In genomic region chr20:49325981-49326380, GRCh38 we compare ENCODE assay signal across 26 cellular contexts. TPM values are rescaled to one million over a fixed set of nuclear protein-coding genes. Genes with fewer than 3 reads are reported as not detected.
DNase-seq lines count a peak whose midpoint lies in the region; ATAC-seq and TF ChIP-seq lines count a peak whose summit lies in the region.
"Had no signal": no experiment of that assay in that cellular context is flagged by ENCODE, and none has a peak within 500 bp of the region (broad histone marks: within the 10 kb centered on the region; RNA-seq: fewer than 3 reads in every experiment).

No MANE protein-coding gene starts in this region.

- peak; percentile 86 for DNase-seq in GM23248
- peak; percentile 1 for DNase-seq in brain microvascular endothelial cell
- DNase-seq in fibroblast of mammary gland (ENCODE audit: low read depth), result peak; percentile 27
- DNase-seq in NCI-H226, result no peak
- no peak for DNase-seq in dermis blood vessel endothelial cell
- DNase-seq: 8988T; activated naive CD4-positive, alpha-beta T cell treated with anti-CD3 and anti-CD28 coated beads, Interleukin-2, amount 10 ng/mL, durations not matched to agents 7 days and 5 days; activated T-cell treated with anti-CD3 and anti-CD28 coated beads, Interleukin-2, amount 50 U/mL, for 72 hours; DMS 273 treated with DMSO at 0.1 percent for 48 hours; MM.1S; NCI-H1436 treated with DMSO at 0.1 percent for 48 hours; NCI-H2171; NCI-H526 treated with DMSO at 0.1 percent for 48 hours; nephron progenitor cell; Right ventricle myocardium superior; stimulated activated CD4-positive, alpha-beta T cell treated with anti-CD3 and anti-CD28 coated beads, Interleukin-1b, Interleukin-23, amount 100 ng/mL, for 48 hours had no signal

- H2AFZ ChIP-seq in ACC112 (ENCODE audit: low read length, unreplicated experiment) (no peak overlapping the region), GM23248 (no peak overlapping the region)

- H4K20me1 ChIP-seq in GM23248 (ENCODE audit: insufficient read depth), result no peaks in the 10 kb centered on the region

- peaks cover 20% of the 10 kb centered on the region for H3F3A ChIP-seq in GM23248 (ENCODE audit: insufficient read depth)

- H3K4me3 ChIP-seq in ACC112 (ENCODE audit: low read depth, low read length) (0 out of 2 replicates have a peak overlapping the region, but pooled peaks have one; percentile 8), GM23248 (peak overlapping the region; percentile 30; the same call in 1 of the 2 replicates), brain microvascular endothelial cell (ENCODE audit: low read depth, low read length) (no peak overlapping the region), fibroblast of mammary gland (ENCODE audit: control insufficient read depth, low read depth, low read length) (no peak overlapping the region)
- H3K4me3 ChIP-seq: ascending aorta, coronary artery, vagina had no signal

- H3K36me3 ChIP-seq in ACC112 (ENCODE audit: insufficient read depth, low read length), result no peaks in the 10 kb centered on the region
- H3K36me3 ChIP-seq in GM23248 (ENCODE audit: low read depth), result no peaks in the 10 kb centered on the region
- no peaks in the 10 kb centered on the region for H3K36me3 ChIP-seq in brain microvascular endothelial cell (replicated peaks)
- H3K36me3 ChIP-seq: ascending aorta, vagina had no signal

- H3K4me2 ChIP-seq in GM23248 (ENCODE audit: unreplicated experiment), result peak overlapping the region; percentile 44

- no peak for TF ChIP-seq CTCF in brain microvascular endothelial cell (IDR thresholded peaks at IDR 0.05; ENCODE audit: low read depth, low read length, missing control alignments)
- TF ChIP-seq CTCF in fibroblast of mammary gland (conservative IDR thresholded peaks at IDR 0.05; ENCODE audit: control insufficient read depth, insufficient read depth, low read depth, low read length), result no peak

- in situ Hi-C loops in GM23248 (cut with MboI), result loop anchor here (25.0 kb wide), 1 partner anchor 511 kb away; no protein-coding TSS in a partner anchor
- in situ Hi-C loops in brain microvascular endothelial cell (cut with HindIII; ENCODE audit: low pct_ligation_motif_present, low sequenced_read_pairs), result no loop called here

- H3K27me3 ChIP-seq in ACC112 (ENCODE audit: insufficient read depth, low read length) (peaks cover 24% of the 10 kb centered on the region), GM23248 (replicated peaks; ENCODE audit: insufficient read depth) (peaks cover 22% of the 10 kb centered on the region; the same call in 1 of the 2 replicates), brain microvascular endothelial cell (replicated peaks) (peaks cover 13% of the 10 kb centered on the region)
- H3K27me3 ChIP-seq: ascending aorta, vagina had no signal

- 0 to 1% methylated on average over 9 of the region's 9 CpGs for WGBS in GM23248 (ENCODE audit: low coverage in 1 of 2, low lambda C conversion rate in 2 of 2, missing lambda C conversion rate in 2 of 2), 2 experiments

- no peak for ATAC-seq in HG02610 (IDR thresholded peaks at IDR 0.05; ENCODE audit: unreplicated experiment)
- no peak for ATAC-seq in HG02623 (IDR thresholded peaks at IDR 0.05; ENCODE audit: unreplicated experiment)
- ATAC-seq: activated T-cell treated with anti-CD3 and anti-CD28 coated beads, Interleukin-2, amount 50 U/mL, for 72 hours; HCT116; left lobe of liver; stimulated activated memory B cell treated with anti-CD40 and anti-IgM and Interleukin-4, amounts not matched to agents 10 μg/mL and 1 μg/mL and 100 μg/mL, for 72 hours had no signal

- no peaks in the 10 kb centered on the region for H3K9me3 ChIP-seq in GM23248 (ENCODE audit: low read depth)
- H3K9me3 ChIP-seq: ascending aorta, vagina had no signal

- H3K9me2 ChIP-seq in GM23248 (ENCODE audit: insufficient read depth), result no peaks in the 10 kb centered on the region

- H3K9ac ChIP-seq in GM23248, result no peak overlapping the region; the same call in 1 of the 2 replicates

- H3K27ac ChIP-seq in ACC112 (ENCODE audit: low read depth, low read length), result no peak overlapping the region
- H3K27ac ChIP-seq in GM23248, result no peak overlapping the region; the same call in 1 of the 2 replicates
- H3K27ac ChIP-seq in brain microvascular endothelial cell, result no peak overlapping the region
- H3K27ac ChIP-seq: ascending aorta, C4-2B, coronary artery, vagina had no signal

- no peaks in the 10 kb centered on the region for H3K4me1 ChIP-seq in ACC112 (ENCODE audit: control insufficient read depth, insufficient read depth, low read length, unreplicated experiment)
- peaks cover 19% of the 10 kb centered on the region for H3K4me1 ChIP-seq in GM23248 (ENCODE audit: insufficient read depth)
- H3K4me1 ChIP-seq: vagina had no signal

- H3K79me2 ChIP-seq in ACC112 (ENCODE audit: control insufficient read depth, insufficient read depth, low read length, unreplicated experiment), result no peaks in the 10 kb centered on the region
- H3K79me2 ChIP-seq in GM23248 (ENCODE audit: insufficient read depth), result no peaks in the 10 kb centered on the region

RNA-seq across cellular contexts. Expression of gene ZNFX1, which starts 48.1 kb away (rescaled TPM):
- 46.5 and 50.7 TPM in 2 replicates for total RNA-seq in GM23248 (2014; rRNA removed; shearing (Covaris generic))
- 47.3 and 49.2 TPM in 2 replicates for polyA plus RNA-seq in GM23248 (2016; fragmentation: Nextera tagmentation; extraction: Ambion mirVana)
- total RNA-seq in dermis blood vessel endothelial cell, result 47.0 and 48.0 TPM in 2 replicates

Comparison
In these comparisons a context has a peak if more than half of its experiments do, and no peak if none do; other contexts are left out.
1. H3K4me3 ChIP-seq: peak in ACC112 (single experiment) and GM23248 (single experiment); none in brain microvascular endothelial cell (single experiment) and fibroblast of mammary gland (single experiment).
2. DNase-seq: peak in GM23248 (single experiment), brain microvascular endothelial cell (single experiment) and fibroblast of mammary gland (single experiment); none in NCI-H226 (single experiment) and dermis blood vessel endothelial cell (single experiment).